In genomic region chr1:184755226-184756065, GRCh38 we compare ENCODE assay signal across 1 cellular context.
TF ChIP-seq lines count a peak whose summit lies in the region.

No MANE protein-coding gene starts in this region.

TF ChIP-seq in HEK293, 187 proteins besides CTCF, POLR2A, EP300 and RAD21 (continued from another document and continues in another):
- TF ChIP-seq ZSCAN18 (tag by site-specific recombination; IDR thresholded peaks at IDR 0.05) (no peak), PATZ1 (tag by site-specific recombination; IDR thresholded peaks at IDR 0.05) (no peak), GLIS1 (tag by site-specific recombination; IDR thresholded peaks at IDR 0.05) (no peak), ZNF629 (tag by site-specific recombination; IDR thresholded peaks at IDR 0.05) (no peak), TRIM28 (IDR thresholded peaks at IDR 0.05; ENCODE audit: borderline replicate concordance, low read length) (no peak; the same call in 1 of the 2 replicates), ZNF354C (tag by site-specific recombination; IDR thresholded peaks at IDR 0.05; ENCODE audit: borderline replicate concordance, low read depth) (no peak), ZNF501 (tag by site-specific recombination; IDR thresholded peaks at IDR 0.05) (no peak; the same call in 1 of the 2 replicates), ZNF560 (tag by site-specific recombination; IDR thresholded peaks at IDR 0.05; ENCODE audit: borderline replicate concordance) (no peak), GFI1B (tag by site-specific recombination; IDR thresholded peaks at IDR 0.05) (no peak), PRDM2 (tag by site-specific recombination; IDR thresholded peaks at IDR 0.05; ENCODE audit: borderline replicate concordance) (no peak), ZNF266 (tag by site-specific recombination; IDR thresholded peaks at IDR 0.05; ENCODE audit: low read depth) (no peak), ZSCAN16 (tag by site-specific recombination; IDR thresholded peaks at IDR 0.05) (no peak), AEBP2 (tag by site-specific recombination; IDR thresholded peaks at IDR 0.05; ENCODE audit: borderline replicate concordance) (no peak), ZNF670 (tag by site-specific recombination; IDR thresholded peaks at IDR 0.05; ENCODE audit: low read depth) (no peak), ZNF837 (tag by site-specific recombination; IDR thresholded peaks at IDR 0.05) (no peak), ZNF76 (tag by site-specific recombination; IDR thresholded peaks at IDR 0.05; ENCODE audit: borderline replicate concordance, low read depth) (no peak), ZNF155 (tag by site-specific recombination; IDR thresholded peaks at IDR 0.05) (no peak), EGR2 (tag by site-specific recombination; IDR thresholded peaks at IDR 0.05; ENCODE audit: low read depth) (no peak), ZNF48 (tag by site-specific recombination; IDR thresholded peaks at IDR 0.05) (no peak), ZNF433 (tag by site-specific recombination; IDR thresholded peaks at IDR 0.05; ENCODE audit: low read depth) (no peak), ZNF701 (tag by site-specific recombination; IDR thresholded peaks at IDR 0.05) (no peak), ZNF654 (tag by site-specific recombination; IDR thresholded peaks at IDR 0.05; ENCODE audit: low read depth) (no peak), ZNF362 (tag by site-specific recombination; IDR thresholded peaks at IDR 0.05) (no peak), ZNF223 (tag by site-specific recombination; IDR thresholded peaks at IDR 0.05) (no peak), ZNF398 (tag by site-specific recombination; IDR thresholded peaks at IDR 0.05) (no peak), OVOL3 (tag by site-specific recombination; IDR thresholded peaks at IDR 0.05) (no peak), MYNN (tag by site-specific recombination; IDR thresholded peaks at IDR 0.05; ENCODE audit: borderline replicate concordance) (no peak), ZNF366 (tag by site-specific recombination; conservative IDR thresholded peaks at IDR 0.05) (no peak; the same call in 1 of the 2 replicates), ZNF18 (tag by site-specific recombination; IDR thresholded peaks at IDR 0.05) (no peak), ZNF510 (tag by site-specific recombination; IDR thresholded peaks at IDR 0.05; ENCODE audit: insufficient replicate concordance) (no peak), ATF2 (tag by site-specific recombination; IDR thresholded peaks at IDR 0.05; ENCODE audit: low read depth) (no peak), ZNF623 (tag by site-specific recombination; IDR thresholded peaks at IDR 0.05) (no peak), ZBTB17 (tag by site-specific recombination; IDR thresholded peaks at IDR 0.05) (peak; percentile 49), ZNF544 (tag by site-specific recombination; IDR thresholded peaks at IDR 0.05) (no peak), ZNF843 (tag by site-specific recombination; IDR thresholded peaks at IDR 0.05) (no peak), ZNF747 (tag by site-specific recombination; IDR thresholded peaks at IDR 0.05) (no peak), ZNF324 (tag by site-specific recombination; IDR thresholded peaks at IDR 0.05) (0 out of 2 replicates have a peak, but pooled peaks have one; percentile 39), ZNF221 (tag by site-specific recombination; IDR thresholded peaks at IDR 0.05; ENCODE audit: borderline replicate concordance) (no peak), ZNF394 (tag by site-specific recombination; IDR thresholded peaks at IDR 0.05; ENCODE audit: borderline replicate concordance) (no peak), ZNF26 (tag by site-specific recombination; IDR thresholded peaks at IDR 0.05) (no peak), ZXDB (tag by site-specific recombination; IDR thresholded peaks at IDR 0.05) (no peak), ZNF792 (tag by site-specific recombination; IDR thresholded peaks at IDR 0.05) (no peak), MEIS1 (CRISPR knock-in tag; IDR thresholded peaks at IDR 0.05; ENCODE audit: borderline replicate concordance) (no peak), ZNF274 (IDR thresholded peaks at IDR 0.05; ENCODE audit: low read length) (no peak), ZNF274 (tag by site-specific recombination; IDR thresholded peaks at IDR 0.05; ENCODE audit: borderline replicate concordance) (no peak), ZBTB20 (tag by site-specific recombination; IDR thresholded peaks at IDR 0.05) (peak; percentile 89; the same call in 1 of the 2 replicates), ZNF16 (tag by site-specific recombination; IDR thresholded peaks at IDR 0.05; ENCODE audit: low read depth) (no peak), ZSCAN30 (tag by site-specific recombination; IDR thresholded peaks at IDR 0.05) (0 out of 2 replicates have a peak, but pooled peaks have one; percentile 22), ZNF169 (tag by site-specific recombination; IDR thresholded peaks at IDR 0.05) (no peak)
